In the genomic region with DNA sequence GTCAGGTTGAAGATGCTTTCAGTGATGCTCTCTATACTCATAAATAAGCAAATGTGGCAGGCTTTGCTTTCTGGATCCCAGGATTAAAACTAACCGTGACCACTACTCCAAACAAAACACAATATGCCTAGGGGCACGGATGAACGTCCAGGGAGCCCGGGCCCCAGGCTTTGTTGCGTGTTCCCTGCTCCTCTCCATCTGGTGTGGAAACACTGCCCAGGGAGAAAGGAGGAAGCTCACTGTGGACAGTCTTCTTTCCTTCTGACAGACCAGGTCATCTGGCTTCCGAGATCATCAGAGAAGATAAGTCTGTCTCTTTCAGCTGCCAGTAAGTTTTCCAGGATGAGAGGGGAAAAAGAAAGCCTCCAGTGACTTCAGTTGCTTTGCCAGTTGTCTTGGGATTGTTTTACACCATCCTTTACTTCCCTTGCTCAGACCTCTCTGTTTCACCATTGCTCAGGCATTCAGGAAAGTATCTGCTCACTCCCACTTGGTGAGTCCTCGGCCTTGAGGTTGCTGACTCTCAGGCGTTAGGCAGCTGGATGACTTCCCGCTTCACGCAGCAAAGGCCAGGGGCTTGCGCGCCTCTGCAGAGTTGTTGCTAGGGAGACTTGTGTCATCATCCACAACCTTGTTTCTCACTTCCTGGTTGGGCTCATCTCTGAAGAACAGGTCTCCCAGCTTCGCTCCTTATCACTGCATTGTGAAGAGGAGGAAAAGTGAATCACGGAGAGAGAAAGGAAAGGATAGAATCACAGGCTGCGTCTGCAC, we compare ENCODE assay signal across 9 cellular contexts. TPM values are rescaled to one million over a fixed set of nuclear protein-coding genes. Genes with fewer than 3 reads are reported as not detected.
A peak's percentile ranks its signal among the peaks of the same experiment; 100 is the strongest.
DNase-seq lines count a peak whose midpoint lies in the region; ATAC-seq and TF ChIP-seq lines count a peak whose summit lies in the region.
"Had no signal": no experiment of that assay in that cellular context is flagged by ENCODE, and none has a peak within 500 bp of the region (broad histone marks: within the 10 kb centered on the region; RNA-seq: fewer than 3 reads in every experiment).

No MANE protein-coding gene starts in this region.

- no peak overlapping the region for H3K4me3 Mint-ChIP-seq in mesothelial cell of epicardium
- H3K4me3 Mint-ChIP-seq: CD4-positive, CD25-positive, alpha-beta regulatory T cell had no signal

- no peak overlapping the region for H3K4me3 ChIP-seq in dorsolateral prefrontal cortex

- DNase-seq in Ammon's horn (ENCODE audit: low spot score) = peak; percentile 61
- peak; percentile 74 for DNase-seq in NCI-H510A (lab: John Stamatoyannopoulos, UW)
- peak in 5 of 10 donors; percentile 37 to 64 (median 48) for DNase-seq in dorsolateral prefrontal cortex
- DNase-seq in mesothelial cell of epicardium (ENCODE audit: low spot score in 2 of 2, unreplicated experiment in 2 of 2) = no peak
- no peak for DNase-seq in activated naive CD4-positive, alpha-beta T cell treated with Interleukin-2 at 50 U/mL for 16 hours
- no peak for DNase-seq in SHP77 treated with DMSO at 0.1 percent for 48 hours (lab: John Stamatoyannopoulos, UW)

- H3K27ac Mint-ChIP-seq in mesothelial cell of epicardium = peak overlapping the region; percentile 69

- no peak for TF ChIP-seq CTCF in dorsolateral prefrontal cortex (IDR thresholded peaks at IDR 0.05 in 54 of 56, conservative IDR thresholded peaks at IDR 0.05 in 2 of 56; ENCODE audit: low read depth in 1 of 56, partially characterized antibody in 56 of 56)
- TF ChIP-seq CTCF in mesothelial cell of epicardium (IDR thresholded peaks at IDR 0.05; ENCODE audit: unreplicated experiment) = no peak

- peak overlapping the region in 58 of 59 donors; percentile 10 to 90 (median 76) for H3K27ac ChIP-seq in dorsolateral prefrontal cortex

- H3K4me1 Mint-ChIP-seq in mesothelial cell of epicardium = peaks cover 4% of the 10 kb centered on the region

- no peaks in the 10 kb centered on the region for H3K9me3 Mint-ChIP-seq in mesothelial cell of epicardium
- H3K9me3 Mint-ChIP-seq: CD4-positive, CD25-positive, alpha-beta regulatory T cell had no signal

- intact Hi-C loops in dorsolateral prefrontal cortex (cut with DNase I) = loop anchor here (5.0 to 10.0 kb wide), 3 partner anchors 36 to 114 kb away; no protein-coding TSS in a partner anchor

- H3K36me3 Mint-ChIP-seq in mesothelial cell of epicardium = peaks cover 31% of the 10 kb centered on the region

- no peaks in the 10 kb centered on the region for H3K27me3 ChIP-seq in dorsolateral prefrontal cortex

- no peak for ATAC-seq in HG03521 (IDR thresholded peaks at IDR 0.05; ENCODE audit: unreplicated experiment)
- ATAC-seq in HG02884 (IDR thresholded peaks at IDR 0.05; ENCODE audit: unreplicated experiment) = no peak

- H3K27me3 Mint-ChIP-seq in mesothelial cell of epicardium (ENCODE audit: low read depth) = no peaks in the 10 kb centered on the region
- H3K27me3 Mint-ChIP-seq: CD4-positive, CD25-positive, alpha-beta regulatory T cell had no signal

RNA-seq across cellular contexts. Expression of a gene that starts 20.6 kb away (rescaled TPM):
- 10 to 100 TPM; 47.6 to 99.3 (median 70.6) TPM for total RNA-seq in dorsolateral prefrontal cortex
- total RNA-seq in mesothelial cell of epicardium = 167 to 169 TPM (median 168 TPM) in 3 replicates

RNA-seq across cellular contexts. Expression of a gene that starts 52.0 kb away (rescaled TPM):
- 10 to 100 TPM in 108 of 120 experiments, 1 to 10 TPM in 12; 7.2 to 24.1 (median 14.9) TPM for total RNA-seq in dorsolateral prefrontal cortex
- total RNA-seq in mesothelial cell of epicardium = 11.8 to 12.4 TPM (median 12.1 TPM) in 3 replicates

Comparison
In these comparisons a context has a peak if more than half of its experiments do, and no peak if none do; other contexts are left out.
1. DNase-seq: peak in Ammon's horn (single experiment) and NCI-H510A (single experiment); none in mesothelial cell of epicardium (0 of 2), activated naive CD4-positive, alpha-beta T cell treated with Interleukin-2 at 50 U/mL for 16 hours (single experiment) and SHP77 treated with DMSO at 0.1 percent for 48 hours (single experiment).